ENCODE assay signal across 15 cellular contexts in the genomic region with DNA sequence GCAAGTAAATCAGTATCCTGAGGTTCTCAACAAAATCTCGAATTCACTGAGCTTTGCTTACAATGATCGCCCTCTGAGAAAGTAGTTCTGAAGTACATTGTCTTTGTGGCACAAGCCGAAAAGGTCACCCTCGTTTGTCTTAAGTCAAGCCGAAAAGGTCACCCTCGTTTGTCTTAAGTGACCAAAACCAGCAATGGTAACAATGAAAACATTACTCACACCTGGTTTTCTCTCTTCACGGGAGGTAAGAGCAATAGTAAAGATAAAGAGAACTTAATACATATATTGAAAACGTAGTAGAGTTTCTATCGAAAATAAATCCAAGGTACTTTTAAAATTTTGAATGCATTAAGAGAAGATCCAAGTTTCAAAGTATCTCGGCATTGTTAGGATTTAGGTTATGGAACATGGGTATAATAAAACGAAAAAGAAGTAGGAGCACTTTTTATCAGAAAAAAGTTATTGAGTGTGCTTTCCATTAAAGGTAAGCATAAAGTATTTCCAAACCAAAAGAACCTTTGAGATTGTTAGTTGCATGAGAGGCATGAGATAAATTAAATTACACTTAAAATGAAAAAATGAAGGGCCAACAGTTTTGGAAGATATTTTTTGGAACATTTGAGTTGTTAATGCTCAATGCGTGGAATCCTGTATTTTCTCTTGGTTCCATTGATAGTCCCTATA. TPM values are rescaled to one million over a fixed set of nuclear protein-coding genes. Genes with fewer than 3 reads are reported as not detected.
DNase-seq lines count a peak whose midpoint lies in the region; ATAC-seq, FAIRE-seq and TF ChIP-seq lines count a peak whose summit lies in the region.
"Had no signal": no experiment of that assay in that cellular context is flagged by ENCODE, and none has a peak within 500 bp of the region (broad histone marks: within the 10 kb centered on the region; RNA-seq: fewer than 3 reads in every experiment).

No MANE protein-coding gene starts in this region.

- no peaks in the 10 kb centered on the region; the same call in 1 of the 2 replicates for H3K9me3 ChIP-seq in iPS-20b (ENCODE audit: insufficient read depth, low read depth, low read length)
- H3K9me3 ChIP-seq in transverse colon = no peaks in the 10 kb centered on the region
- H3K9me3 ChIP-seq: SK-N-SH had no signal

- intact Hi-C loops in activated T-helper 2 cell treated with anti-CD3 and anti-CD28 coated beads, Interferon-gamma antibody, Interleukin-2, Interleukin-4, amounts not matched to agents 10 μg/mL and 5 μg/mL and 100 μg/mL, durations not matched to agents 14 hours and 24 hours and 36 hours (cut with micrococcal nuclease) = loop anchor here (1.0 to 5.0 kb wide), 4 partner anchors 12 to 374 kb away; no protein-coding TSS in a partner anchor
- intact Hi-C loops in transverse colon (cut with DNase I; ENCODE audit: low total_unique reads) = no loop called here

- ATAC-seq in HG03108 (IDR thresholded peaks at IDR 0.05; ENCODE audit: unreplicated experiment) = no peak

- TF ChIP-seq POLR2A in transverse colon (IDR thresholded peaks at IDR 0.05) (no peak), H54 (IDR thresholded peaks at IDR 0.05; ENCODE audit: low read depth, low read length) (no peak)

- H3K4me1 ChIP-seq in iPS-20b (ENCODE audit: insufficient read depth, low read length) = peaks cover 9% of the 10 kb centered on the region; the same call in 1 of the 2 replicates
- H3K4me1 ChIP-seq in transverse colon = peaks cover 5 to 38% (median 31%) of the 10 kb centered on the region in 4 donors

- in situ Hi-C loops in transverse colon (cut with MboI; ENCODE audit: low pct_ligation_motif_present in 1 of 4, low pct_unique_long_range_greater_than_20kb in 1 of 4, low sequenced_read_pairs in 3 of 4) = loop anchor here in 1 of 4 donors (25.0 kb wide), 1 partner anchor 311 kb away; no protein-coding TSS in a partner anchor

- no peak overlapping the region for H3K9ac ChIP-seq in iPS-20b (ENCODE audit: low read depth, low read length)
- H3K9ac ChIP-seq: SK-N-SH had no signal

- H3K27ac ChIP-seq in iPS-20b (ENCODE audit: low read length) (no peak overlapping the region), transverse colon (peak overlapping the region; percentile 58 to 88 (median 77))

- no peak for TF ChIP-seq EP300 in transverse colon (IDR thresholded peaks at IDR 0.05; ENCODE audit: low read depth)

- TF ChIP-seq CTCF in transverse colon (IDR thresholded peaks at IDR 0.05) = no peak

- no peaks in the 10 kb centered on the region for H3K36me3 ChIP-seq in iPS-20b (ENCODE audit: insufficient read depth, low read depth, low read length)
- H3K36me3 ChIP-seq in transverse colon = no peaks in the 10 kb centered on the region

- H3K27me3 ChIP-seq in iPS-20b (ENCODE audit: insufficient read depth, low read length) (peaks cover 86% of the 10 kb centered on the region), transverse colon (peaks cover 83% of the 10 kb centered on the region)

- FAIRE-seq in H54 (lab: Jason Lieb, UNC) = no peak
- FAIRE-seq: GM12891 had no signal

- H3K27ac Mint-ChIP-seq in activated naive CD4-positive, alpha-beta T cell treated with anti-CD3 and anti-CD28 coated beads, Interleukin-2, amount 50 U/mL, for 24 hours = no peak overlapping the region
- peak overlapping the region; percentile 48 for H3K27ac Mint-ChIP-seq in activated T-helper 2 cell treated with anti-CD3 and anti-CD28 coated beads, Interferon-gamma antibody, Interleukin-2, Interleukin-4, amounts not matched to agents 10 μg/mL and 5 μg/mL and 100 μg/mL, durations not matched to agents 14 hours and 24 hours and 36 hours

- H3K4me1 Mint-ChIP-seq in activated naive CD4-positive, alpha-beta T cell treated with anti-CD3 and anti-CD28 coated beads, Interleukin-2, amount 50 U/mL, for 24 hours = peaks cover 32% of the 10 kb centered on the region
- H3K4me1 Mint-ChIP-seq in activated T-helper 2 cell treated with anti-CD3 and anti-CD28 coated beads, Interferon-gamma antibody, Interleukin-2, Interleukin-4, amounts not matched to agents 10 μg/mL and 5 μg/mL and 100 μg/mL, durations not matched to agents 14 hours and 24 hours and 36 hours (ENCODE audit: low read depth) = peaks cover 22% of the 10 kb centered on the region

- no peaks in the 10 kb centered on the region for H3K9me3 Mint-ChIP-seq in activated naive CD4-positive, alpha-beta T cell treated with anti-CD3 and anti-CD28 coated beads, Interleukin-2, amount 50 U/mL, for 24 hours
- H3K9me3 Mint-ChIP-seq in activated T-helper 2 cell treated with anti-CD3 and anti-CD28 coated beads, Interferon-gamma antibody, Interleukin-2, Interleukin-4, amounts not matched to agents 10 μg/mL and 5 μg/mL and 100 μg/mL, durations not matched to agents 14 hours and 24 hours and 36 hours = no peaks in the 10 kb centered on the region

- no peaks in the 10 kb centered on the region for H3K36me3 Mint-ChIP-seq in activated naive CD4-positive, alpha-beta T cell treated with anti-CD3 and anti-CD28 coated beads, Interleukin-2, amount 50 U/mL, for 24 hours
- H3K36me3 Mint-ChIP-seq in activated T-helper 2 cell treated with anti-CD3 and anti-CD28 coated beads, Interferon-gamma antibody, Interleukin-2, Interleukin-4, amounts not matched to agents 10 μg/mL and 5 μg/mL and 100 μg/mL, durations not matched to agents 14 hours and 24 hours and 36 hours (ENCODE audit: low read depth) = no peaks in the 10 kb centered on the region

- H3K27me3 Mint-ChIP-seq in activated naive CD4-positive, alpha-beta T cell treated with anti-CD3 and anti-CD28 coated beads, Interleukin-2, amount 50 U/mL, for 24 hours = peaks cover 58% of the 10 kb centered on the region
- H3K27me3 Mint-ChIP-seq in activated T-helper 2 cell treated with anti-CD3 and anti-CD28 coated beads, Interferon-gamma antibody, Interleukin-2, Interleukin-4, amounts not matched to agents 10 μg/mL and 5 μg/mL and 100 μg/mL, durations not matched to agents 14 hours and 24 hours and 36 hours (ENCODE audit: low read depth) = peaks cover 79% of the 10 kb centered on the region

- H3K4me3 Mint-ChIP-seq in activated naive CD4-positive, alpha-beta T cell treated with anti-CD3 and anti-CD28 coated beads, Interleukin-2, amount 50 U/mL, for 24 hours = peak overlapping the region; percentile 62
- peak overlapping the region; percentile 77 for H3K4me3 Mint-ChIP-seq in activated T-helper 2 cell treated with anti-CD3 and anti-CD28 coated beads, Interferon-gamma antibody, Interleukin-2, Interleukin-4, amounts not matched to agents 10 μg/mL and 5 μg/mL and 100 μg/mL, durations not matched to agents 14 hours and 24 hours and 36 hours (ENCODE audit: low read depth)

- H3K4me3 ChIP-seq in iPS-20b (ENCODE audit: low read length) (peak overlapping the region; percentile 71), transverse colon (peak overlapping the region in 1 of 4 donors; percentile 61)

- no peak for DNase-seq in activated naive CD4-positive, alpha-beta T cell treated with anti-CD3 and anti-CD28 coated beads, Interleukin-2, amount 50 U/mL, for 16 hours
- no peak for DNase-seq in activated T-helper 2 cell treated with anti-CD3 and anti-CD28 coated beads, Interferon-gamma antibody, Interleukin-2, Interleukin-4, amounts not matched to agents 10 μg/mL and 5 μg/mL and 100 μg/mL, durations not matched to agents 14 hours and 24 hours and 36 hours (ENCODE audit: low spot score)
- DNase-seq in transverse colon (no peak), H54 (ENCODE audit: insufficient read length, low spot score) (no peak), DMS79 treated with DMSO at 0.1 percent for 48 hours (lab: John Stamatoyannopoulos, UW) (no peak)
- DNase-seq: activated CD4-positive, CD25-positive, alpha-beta regulatory T cell; activated effector memory CD4-positive, alpha-beta T cell treated with Interleukin-2 at 50 U/mL for 16 hours; AML-193; SK-N-SH had no signal

- 52 to 60% methylated on average over 10 to 12 of the region's 12 CpGs for WGBS in transverse colon (ENCODE audit: low coverage in 1 of 2), 2 donors

RNA-seq across cellular contexts. Expression of gene BARX2, which starts 1.2 kb away (rescaled TPM):
- 4.7 and 4.9 TPM in 2 replicates for total RNA-seq in activated T-helper 2 cell treated with anti-CD3 and anti-CD28 coated beads, Interferon-gamma antibody, Interleukin-2, Interleukin-4, amounts not matched to agents 10 μg/mL and 5 μg/mL and 100 μg/mL, durations not matched to agents 14 hours and 24 hours and 36 hours
- 1 to 10 TPM in 3 of 4 donors, under 1 TPM in 1; 1.00 to 9.2 (median 6.3) TPM for total RNA-seq in transverse colon
- total RNA-seq: cerebellum, MCF 10A had no signal
